ENCODE assay signal across 1 cellular context in genomic region chr22:38029370-38029769, GRCh38.
TF ChIP-seq lines count a peak whose summit lies in the region.

No MANE protein-coding gene starts in this region.

TF ChIP-seq in WTC11, 78 proteins besides CTCF, POLR2A, EP300 and RAD21 (continued from another document):
- TF ChIP-seq, protein P1, sequence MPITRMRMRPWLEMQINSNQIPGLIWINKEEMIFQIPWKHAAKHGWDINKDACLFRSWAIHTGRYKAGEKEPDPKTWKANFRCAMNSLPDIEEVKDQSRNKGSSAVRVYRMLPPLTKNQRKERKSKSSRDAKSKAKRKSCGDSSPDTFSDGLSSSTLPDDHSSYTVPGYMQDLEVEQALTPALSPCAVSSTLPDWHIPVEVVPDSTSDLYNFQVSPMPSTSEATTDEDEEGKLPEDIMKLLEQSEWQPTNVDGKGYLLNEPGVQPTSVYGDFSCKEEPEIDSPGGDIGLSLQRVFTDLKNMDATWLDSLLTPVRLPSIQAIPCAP (CRISPR knock-in tag; IDR thresholded peaks at IDR 0.05): no peak
- TF ChIP-seq, protein P2, sequence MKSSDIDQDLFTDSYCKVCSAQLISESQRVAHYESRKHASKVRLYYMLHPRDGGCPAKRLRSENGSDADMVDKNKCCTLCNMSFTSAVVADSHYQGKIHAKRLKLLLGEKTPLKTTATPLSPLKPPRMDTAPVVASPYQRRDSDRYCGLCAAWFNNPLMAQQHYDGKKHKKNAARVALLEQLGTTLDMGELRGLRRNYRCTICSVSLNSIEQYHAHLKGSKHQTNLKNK (CRISPR knock-in tag; IDR thresholded peaks at IDR 0.05): no peak
- no peak for TF ChIP-seq ZNF138 (CRISPR knock-in tag; conservative IDR thresholded peaks at IDR 0.05)
- TF ChIP-seq ZNF121 (CRISPR knock-in tag; IDR thresholded peaks at IDR 0.05): no peak
- TF ChIP-seq ELF4 (CRISPR knock-in tag; IDR thresholded peaks at IDR 0.05; ENCODE audit: low read depth): no peak
- TF ChIP-seq JUN (CRISPR knock-in tag; IDR thresholded peaks at IDR 0.05): no peak
- TF ChIP-seq TEAD4 (CRISPR knock-in tag; IDR thresholded peaks at IDR 0.05): no peak
- TF ChIP-seq SOX15 (CRISPR knock-in tag; IDR thresholded peaks at IDR 0.05): no peak
TF ChIP-seq in WTC11: peak in this region for 0.
